27 cellular contexts compared by ENCODE assay signal in genomic region chr16:66380421-66380820, GRCh38. TPM values are rescaled to one million over a fixed set of nuclear protein-coding genes. Genes with fewer than 3 reads are reported as not detected.
A peak's percentile ranks its signal among the peaks of the same experiment; 100 is the strongest.
DNase-seq lines count a peak whose midpoint lies in the region; ATAC-seq, FAIRE-seq and TF ChIP-seq lines count a peak whose summit lies in the region.
"Had no signal": no experiment of that assay in that cellular context is flagged by ENCODE, and none has a peak within 500 bp of the region (broad histone marks: within the 10 kb centered on the region; RNA-seq: fewer than 3 reads in every experiment).

No MANE protein-coding gene starts in this region.

- H3K27me3 Mint-ChIP-seq in immature natural killer cell (ENCODE audit: low read depth in 3 of 3), result peaks cover 2 to 14% (median 9%) of the 10 kb centered on the region in 3 donors

- H3K4me3 ChIP-seq in HepG2 (replicated peaks in 1 of 3; ENCODE audit: insufficient read depth in 1 of 3, low read depth in 2 of 3, low read length in 3 of 3), result no peak overlapping the region
- H3K4me3 ChIP-seq in right lobe of liver, result no peak overlapping the region
- no peak overlapping the region for H3K4me3 ChIP-seq in K562
- no peak overlapping the region for H3K4me3 ChIP-seq in subcutaneous abdominal adipose tissue (ENCODE audit: low read depth in 1 of 5, low read length in 5 of 5)

- H3K36me3 ChIP-seq in HepG2 (replicated peaks in 1 of 2; ENCODE audit: control insufficient read depth in 1 of 2, insufficient read depth in 2 of 2, low read length in 2 of 2), result no peaks in the 10 kb centered on the region
- H3K36me3 ChIP-seq in right lobe of liver, result no peaks in the 10 kb centered on the region
- H3K36me3 ChIP-seq in K562 (ENCODE audit: control insufficient read depth, insufficient read depth, low read length), result no peaks in the 10 kb centered on the region
- H3K36me3 ChIP-seq in subcutaneous abdominal adipose tissue (ENCODE audit: control insufficient read depth in 5 of 5, insufficient read depth in 5 of 5, low read length in 5 of 5), result peaks cover 0 to 22% (median 0%) of the 10 kb centered on the region in 5 donors
- H3K36me3 ChIP-seq: BE2C had no signal

- TF ChIP-seq EP300 in HepG2 (IDR thresholded peaks at IDR 0.05; ENCODE audit: low read depth in 2 of 2, low read length in 2 of 2), result no peak
- no peak for TF ChIP-seq EP300 in HepG2 (CRISPR knock-in tag; IDR thresholded peaks at IDR 0.05; ENCODE audit: borderline replicate concordance)
- no peak for TF ChIP-seq EP300 in K562 (IDR thresholded peaks at IDR 0.05; ENCODE audit: low read length)

- peaks cover 2 to 3% of the 10 kb centered on the region in 2 experiments; a peak in 1 of 5 replicates for H3K27me3 ChIP-seq in HepG2 (ENCODE audit: control insufficient read depth in 1 of 2, insufficient read depth in 2 of 2, low read length in 2 of 2)
- no peaks in the 10 kb centered on the region for H3K27me3 ChIP-seq in right lobe of liver
- H3K27me3 ChIP-seq in K562 (ENCODE audit: control insufficient read depth in 2 of 2, insufficient read depth in 2 of 2, low read length in 2 of 2), result no peaks in the 10 kb centered on the region; a peak in 1 of 5 replicates
- H3K27me3 ChIP-seq in subcutaneous abdominal adipose tissue (ENCODE audit: control insufficient read depth in 5 of 5, insufficient read depth in 4 of 5, low read length in 5 of 5), result no peaks in the 10 kb centered on the region
- H3K27me3 ChIP-seq: BE2C had no signal

- no peaks in the 10 kb centered on the region for H3K9me3 ChIP-seq in HepG2 (ENCODE audit: low read length)
- H3K9me3 ChIP-seq in right lobe of liver, result no peaks in the 10 kb centered on the region
- no peaks in the 10 kb centered on the region for H3K9me3 ChIP-seq in K562 (replicated peaks; ENCODE audit: control insufficient read depth, insufficient read depth, low read depth, low read length)
- H3K9me3 ChIP-seq in subcutaneous abdominal adipose tissue (ENCODE audit: control insufficient read depth in 5 of 5, low read length in 5 of 5), result no peaks in the 10 kb centered on the region
- H3K9me3 ChIP-seq: BE2C had no signal

- ATAC-seq in HepG2, result no peak
- no peak for ATAC-seq in right lobe of liver
- no peak for ATAC-seq in K562
- ATAC-seq in HG02623 (IDR thresholded peaks at IDR 0.05; ENCODE audit: unreplicated experiment), result no peak
- no peak for ATAC-seq in sciatic nerve
- ATAC-seq: HCT116 had no signal

- POLR2A ChIA-PET in HepG2 (lab: Yijun Ruan, JAX) (no interaction called here), K562 (lab: Yijun Ruan, JAX) (no interaction called here)

- peak overlapping the region in 1 of 5 donors; percentile 2 for H3K4me3 Mint-ChIP-seq in immature natural killer cell
- H3K4me3 Mint-ChIP-seq: CD14-positive monocyte; CD8-positive, alpha-beta memory T cell had no signal

- H3K9ac ChIP-seq in HepG2 (ENCODE audit: insufficient read depth, low read depth, low read length), result no peak overlapping the region
- H3K9ac ChIP-seq in K562 (ENCODE audit: insufficient read depth in 1 of 2, low read depth in 2 of 2, low read length in 2 of 2), result no peak overlapping the region
- no peak overlapping the region for H3K9ac ChIP-seq in subcutaneous abdominal adipose tissue (ENCODE audit: low read length in 5 of 5)

- H3K27ac Mint-ChIP-seq in immature natural killer cell, result peak overlapping the region; percentile 69 to 88 (median 81)
- H3K27ac Mint-ChIP-seq: CD14-positive monocyte had no signal

- BruUV-seq in HepG2 (replicated peaks; lab: Mats Ljungman, UMichigan) (no TSS peak), K562 (replicated peaks; lab: Mats Ljungman, UMichigan) (no TSS peak)

- H2AFZ ChIP-seq in HepG2 (ENCODE audit: low read length), result no peak overlapping the region
- no peak overlapping the region for H2AFZ ChIP-seq in K562 (ENCODE audit: low read depth, low read length)

- TF ChIP-seq POLR2A in HepG2 (IDR thresholded peaks at IDR 0.05; ENCODE audit: insufficient read depth in 1 of 2, low read depth in 2 of 2, low read length in 2 of 2), result no peak
- TF ChIP-seq POLR2A in right lobe of liver (IDR thresholded peaks at IDR 0.05), result no peak
- no peak for TF ChIP-seq POLR2A in K562 (conservative IDR thresholded peaks at IDR 0.05)

- H3K9me1 ChIP-seq in K562 (ENCODE audit: control insufficient read depth, insufficient read depth, low read length), result no peaks in the 10 kb centered on the region

- WGBS in HepG2 (ENCODE audit: low lambda C conversion rate), result 10% methylated on average over 3 of the region's 3 CpGs
- WGBS in right lobe of liver (ENCODE audit: insufficient coverage, low coverage, low lambda C conversion rate, missing lambda C conversion rate), result 85% methylated on average over 3 of the region's 3 CpGs
- WGBS in K562 (ENCODE audit: insufficient coverage, low coverage, missing lambda C conversion rate), result 2% methylated on average over 3 of the region's 3 CpGs

- H3K4me1 ChIP-seq in HepG2 (ENCODE audit: insufficient read depth, low read length), result peaks cover 43% of the 10 kb centered on the region
- H3K4me1 ChIP-seq in right lobe of liver, result no peaks in the 10 kb centered on the region
- no peaks in the 10 kb centered on the region; a peak in 1 of 5 replicates for H3K4me1 ChIP-seq in K562 (replicated peaks in 1 of 2; ENCODE audit: control insufficient read depth in 2 of 2, insufficient read depth in 2 of 2, low read length in 2 of 2)
- H3K4me1 ChIP-seq in subcutaneous abdominal adipose tissue (ENCODE audit: control insufficient read depth in 5 of 5, insufficient read depth in 5 of 5, low read length in 5 of 5), result peaks cover 7 to 77% (median 18%) of the 10 kb centered on the region in 5 donors
- H3K4me1 ChIP-seq: BE2C had no signal

- H3K9me3 Mint-ChIP-seq in immature natural killer cell, result peaks cover 0 to 12% (median 2%) of the 10 kb centered on the region in 6 donors

- H3K79me2 ChIP-seq in HepG2 (ENCODE audit: insufficient read depth, low read length) (no peaks in the 10 kb centered on the region), K562 (ENCODE audit: control insufficient read depth, insufficient read depth, low read length) (no peaks in the 10 kb centered on the region)

- H3K27ac ChIP-seq in HepG2 (ENCODE audit: extremely low read length, insufficient read depth, low read length) (no peak overlapping the region), right lobe of liver (no peak overlapping the region), K562 (ENCODE audit: extremely low read depth, low read depth, low read length) (no peak overlapping the region), subcutaneous abdominal adipose tissue (ENCODE audit: low read depth, low read length) (peak overlapping the region; percentile 87)
- H3K27ac ChIP-seq: 22Rv1 had no signal

- H3K4me2 ChIP-seq in HepG2 (ENCODE audit: low read depth, low read length) (no peak overlapping the region), K562 (ENCODE audit: insufficient read depth, low read length) (no peak overlapping the region)

- peaks cover 5 to 18% of the 10 kb centered on the region in 2 donors for H3K4me1 Mint-ChIP-seq in immature natural killer cell

- FAIRE-seq in HepG2 (lab: Jason Lieb, UNC) (no peak), K562 (lab: Jason Lieb, UNC) (no peak)
- FAIRE-seq: GM12892 had no signal

- in situ Hi-C loops in HepG2 (cut with HindIII; ENCODE audit: extremely low pct_ligation_motif_present, low pct_unique_long_range_greater_than_20kb) (no loop called here), K562 (cut with MboI) (no loop called here)

- TF ChIP-seq RAD21 in HepG2 (CRISPR knock-in tag; IDR thresholded peaks at IDR 0.05) (no peak), K562 (CRISPR knock-in tag; conservative IDR thresholded peaks at IDR 0.05 in 1 of 2, IDR thresholded peaks at IDR 0.05 in 1 of 2) (no peak)

- CTCF ChIA-PET in HepG2 (lab: Yijun Ruan, JAX; ENCODE audit: low intra/inter-chr PET ratio, low total read pairs), result no interaction called here
- CTCF ChIA-PET in K562 (lab: Yijun Ruan, JAX; ENCODE audit: low intra/inter-chr PET ratio), result no interaction called here

- TF ChIP-seq CTCF in HepG2 (CRISPR knock-in tag; IDR thresholded peaks at IDR 0.05) (no peak), right lobe of liver (IDR thresholded peaks at IDR 0.05) (no peak), K562 (IDR thresholded peaks at IDR 0.05 in 2 of 3, conservative IDR thresholded peaks at IDR 0.05 in 1 of 3; ENCODE audit: insufficient read depth in 2 of 3, low read depth in 1 of 3, low read length in 3 of 3) (no peak)

- intact Hi-C loops in HepG2 (cut with micrococcal nuclease; ENCODE audit: unreplicated experiment), result no loop called here
- intact Hi-C loops in right lobe of liver (cut with DNase I), result no loop called here
- intact Hi-C loops in K562 (cut with micrococcal nuclease), result no loop called here
- intact Hi-C loops in sciatic nerve (cut with DNase I), result no loop called here

- no peak for DNase-seq in HepG2 (ENCODE audit: low spot score)
- DNase-seq in right lobe of liver, result no peak
- no peak for DNase-seq in K562 (ENCODE audit: extremely low read depth in 1 of 4, low spot score in 3 of 4)
- no peak for DNase-seq in immature natural killer cell
- DNase-seq in dermis blood vessel endothelial cell, result no peak
- DNase-seq in sciatic nerve (ENCODE audit: low spot score), result no peak
- DNase-seq: BE2C; CD8-positive, alpha-beta memory T cell; DND-41; NCI-H1048; NCI-H1417; NCI-H1694; NCI-H2029 treated with DMSO at 0.1 percent for 48 hours; NCI-H2227 treated with DMSO at 0.1 percent for 48 hours; NCI-H526 treated with DMSO at 0.1 percent for 48 hours; RPMI8226; SHP77 had no signal

- H4K20me1 ChIP-seq in HepG2 (ENCODE audit: insufficient read depth, low read length) (no peaks in the 10 kb centered on the region), K562 (replicated peaks; ENCODE audit: control insufficient read depth, insufficient read depth, low read length) (peaks cover 4% of the 10 kb centered on the region; the same call in 1 of the 2 replicates)

- H3K36me3 Mint-ChIP-seq in immature natural killer cell, result peaks cover 0 to 3% (median 0%) of the 10 kb centered on the region in 3 donors
- H3K36me3 Mint-ChIP-seq: CD14-positive monocyte; CD8-positive, alpha-beta memory T cell had no signal

RNA-seq across cellular contexts. Expression of gene CDH5, which starts 13.9 kb away (rescaled TPM):
- total RNA-seq in HepG2 (2016; rRNA removed; fragmentation: Illumina TruSeq; extraction: Trizol) (0.34 and 0.71 TPM in 2 replicates), right lobe of liver (10 to 100 TPM in 5 of 6 experiments, 1 to 10 TPM in 1; 9.0 to 25.7 (median 15.4) TPM), K562 (2014; rRNA removed) (not detected in 2 replicates), K562 (2014; rRNA removed; fragmentation: Illumina TruSeq; extraction: Trizol) (not detected in 2 replicates), K562 (2015; rRNA removed; fragmentation: Illumina TruSeq; extraction: Trizol) (not detected in 2 replicates), K562 (2021) (0.04 TPM in 1 of 2 replicates, not detected in the other), dermis blood vessel endothelial cell (713 and 795 TPM in 2 replicates), sciatic nerve (108 TPM)
- not detected in 2 replicates for total RNA-seq in HepG2 (2016; cell fraction: cytosol; rRNA removed; fragmentation: Illumina TruSeq; extraction: Trizol; ENCODE audit: low read depth)
- total RNA-seq in HepG2 (2016; cell fraction: insoluble cytoplasmic fraction; rRNA removed; fragmentation: Illumina TruSeq; extraction: Trizol), result 0.37 and 0.46 TPM in 2 replicates
- 0.15 and 0.24 TPM in 2 replicates for total RNA-seq in HepG2 (2016; cell fraction: membrane; rRNA removed; fragmentation: Illumina TruSeq; extraction: Trizol)
- 0.53 and 0.99 TPM in 2 replicates for total RNA-seq in HepG2 (2016; cell fraction: nucleus; rRNA removed; fragmentation: Illumina TruSeq; extraction: Trizol)
- polyA plus RNA-seq in HepG2 (2011; rRNA removed) (1.0 and 1.1 TPM in 2 replicates), K562 (2011; rRNA removed) (not detected in 2 replicates), K562 (2014; fragmentation: Illumina TruSeq; extraction: Trizol) (not detected in 2 replicates), K562 (2014; fragmentation: Nextera tagmentation; extraction: Ambion mirVana) (not detected), K562 (2014; rRNA removed) (not detected in 2 replicates), immature natural killer cell (not detected)
- polyA plus RNA-seq in HepG2 (2011; cell fraction: cytosol; rRNA removed), result 0.85 and 1.1 TPM in 2 replicates
- polyA plus RNA-seq in HepG2 (2011; cell fraction: nucleus; rRNA removed), result 0.78 and 1.3 TPM in 2 replicates
- 0.63 and 2.2 TPM in 2 replicates for polyA plus RNA-seq in HepG2 (2012)
- 0.03 and 0.07 TPM in 2 replicates for polyA plus RNA-seq in HepG2 (2016; cell fraction: cytosol; fragmentation: Illumina TruSeq; extraction: Trizol; ENCODE audit: low read depth)
- 0.11 and 0.25 TPM in 2 replicates for polyA plus RNA-seq in HepG2 (2016; cell fraction: insoluble cytoplasmic fraction; fragmentation: Illumina TruSeq; extraction: Trizol; ENCODE audit: low read depth)
- 0.09 and 0.19 TPM in 2 replicates for polyA plus RNA-seq in HepG2 (2016; cell fraction: membrane; fragmentation: Illumina TruSeq; extraction: Trizol; ENCODE audit: low read depth)
- polyA plus RNA-seq in HepG2 (2016; cell fraction: nucleus; fragmentation: Illumina TruSeq; extraction: Trizol; ENCODE audit: insufficient read depth, low read depth), result 0.67 and 0.83 TPM in 2 replicates
- polyA minus RNA-seq in HepG2 (2011; rRNA and poly(A)+ RNA removed; ENCODE audit: low replicate concordance), result 1.8 and 2.9 TPM in 2 replicates
- 0.35 and 1.8 TPM in 2 replicates for polyA minus RNA-seq in HepG2 (2011; cell fraction: cytosol; rRNA and poly(A)+ RNA removed)
- 0.99 and 3.0 TPM in 2 replicates for polyA minus RNA-seq in HepG2 (2011; cell fraction: nucleus; rRNA and poly(A)+ RNA removed)
- not detected in 2 replicates for total RNA-seq in K562 (2011; cell fraction: chromatin; rRNA removed; ENCODE audit: low replicate concordance)
- total RNA-seq in K562 (2011; cell fraction: nucleolus; rRNA removed), result not detected in 2 replicates
- not detected in 2 replicates for total RNA-seq in K562 (2011; cell fraction: nucleoplasm; rRNA removed)
- 0.04 and 0.06 TPM in 2 replicates for polyA plus RNA-seq in K562 (2011; cell fraction: cytosol; rRNA removed)
- polyA plus RNA-seq in K562 (2011; cell fraction: nucleus; rRNA removed), result not detected in 2 replicates
- polyA plus RNA-seq in K562 (2012), result not detected in 2 replicates
- not detected in 2 replicates for polyA minus RNA-seq in K562 (2011; rRNA and poly(A)+ RNA removed)
- not detected in 2 replicates for polyA minus RNA-seq in K562 (2011; cell fraction: cytosol; rRNA and poly(A)+ RNA removed)
- polyA minus RNA-seq in K562 (2011; cell fraction: nucleus; rRNA and poly(A)+ RNA removed), result not detected in 2 replicates
- total RNA-seq: CD8-positive, alpha-beta memory T cell; H4; NCI-H460; SK-MEL-5 had no signal
- polyA plus RNA-seq: CD8-positive, alpha-beta memory T cell had no signal

RNA-seq across cellular contexts. Expression of gene BEAN1, which starts 46.7 kb away (rescaled TPM):
- total RNA-seq in HepG2 (2016; rRNA removed; fragmentation: Illumina TruSeq; extraction: Trizol) (0.29 and 0.53 TPM in 2 replicates), right lobe of liver (under 1 TPM in 3 of 6 experiments, not detected in 3; 0.09 to 0.26 (median 0.10) TPM), K562 (2014; rRNA removed) (not detected in 2 replicates), K562 (2014; rRNA removed; fragmentation: Illumina TruSeq; extraction: Trizol) (not detected in 2 replicates), K562 (2015; rRNA removed; fragmentation: Illumina TruSeq; extraction: Trizol) (not detected in 2 replicates), K562 (2021) (not detected in 2 replicates), dermis blood vessel endothelial cell (0.09 and 0.34 TPM in 2 replicates), sciatic nerve (1.8 TPM)
- 1.9 TPM in 2 replicates for total RNA-seq in HepG2 (2016; cell fraction: cytosol; rRNA removed; fragmentation: Illumina TruSeq; extraction: Trizol; ENCODE audit: low read depth)
- total RNA-seq in HepG2 (2016; cell fraction: insoluble cytoplasmic fraction; rRNA removed; fragmentation: Illumina TruSeq; extraction: Trizol), result 0.25 and 0.54 TPM in 2 replicates
- 0.56 and 1.5 TPM in 2 replicates for total RNA-seq in HepG2 (2016; cell fraction: membrane; rRNA removed; fragmentation: Illumina TruSeq; extraction: Trizol)
- total RNA-seq in HepG2 (2016; cell fraction: nucleus; rRNA removed; fragmentation: Illumina TruSeq; extraction: Trizol), result 0.65 TPM in 1 of 2 replicates, not detected in the other
- polyA plus RNA-seq in HepG2 (2011; rRNA removed) (1.4 and 3.9 TPM in 2 replicates), K562 (2011; rRNA removed) (not detected in 2 replicates), K562 (2014; fragmentation: Illumina TruSeq; extraction: Trizol) (not detected in 2 replicates), K562 (2014; fragmentation: Nextera tagmentation; extraction: Ambion mirVana) (not detected), K562 (2014; rRNA removed) (not detected in 2 replicates), immature natural killer cell (under 1 TPM in 1 of 3 donors, not detected in 2; 0.32 TPM)
- 2.0 and 2.5 TPM in 2 replicates for polyA plus RNA-seq in HepG2 (2011; cell fraction: cytosol; rRNA removed)
- polyA plus RNA-seq in HepG2 (2011; cell fraction: nucleus; rRNA removed), result 3.4 and 5.2 TPM in 2 replicates
- 1.6 and 4.4 TPM in 2 replicates for polyA plus RNA-seq in HepG2 (2012)
- 2.9 and 4.2 TPM in 2 replicates for polyA plus RNA-seq in HepG2 (2016; cell fraction: cytosol; fragmentation: Illumina TruSeq; extraction: Trizol; ENCODE audit: low read depth)
- polyA plus RNA-seq in HepG2 (2016; cell fraction: insoluble cytoplasmic fraction; fragmentation: Illumina TruSeq; extraction: Trizol; ENCODE audit: low read depth), result 0.10 TPM in 1 of 2 replicates, not detected in the other
- polyA plus RNA-seq in HepG2 (2016; cell fraction: membrane; fragmentation: Illumina TruSeq; extraction: Trizol; ENCODE audit: low read depth), result 2.4 and 2.8 TPM in 2 replicates
- 0.81 and 1.1 TPM in 2 replicates for polyA plus RNA-seq in HepG2 (2016; cell fraction: nucleus; fragmentation: Illumina TruSeq; extraction: Trizol; ENCODE audit: insufficient read depth, low read depth)
- 0.21 and 3.5 TPM in 2 replicates for polyA minus RNA-seq in HepG2 (2011; rRNA and poly(A)+ RNA removed; ENCODE audit: low replicate concordance)
- polyA minus RNA-seq in HepG2 (2011; cell fraction: cytosol; rRNA and poly(A)+ RNA removed), result 1.7 TPM in 1 of 2 replicates, not detected in the other
- 1.5 and 1.9 TPM in 2 replicates for polyA minus RNA-seq in HepG2 (2011; cell fraction: nucleus; rRNA and poly(A)+ RNA removed)
- total RNA-seq in K562 (2011; cell fraction: chromatin; rRNA removed; ENCODE audit: low replicate concordance), result not detected in 2 replicates
- total RNA-seq in K562 (2011; cell fraction: nucleolus; rRNA removed), result not detected in 2 replicates
- total RNA-seq in K562 (2011; cell fraction: nucleoplasm; rRNA removed), result not detected in 2 replicates
- not detected in 2 replicates for polyA plus RNA-seq in K562 (2011; cell fraction: cytosol; rRNA removed)
- not detected in 2 replicates for polyA plus RNA-seq in K562 (2011; cell fraction: nucleus; rRNA removed)
- polyA plus RNA-seq in K562 (2012), result 0.11 TPM in 1 of 2 replicates, not detected in the other
- not detected in 2 replicates for polyA minus RNA-seq in K562 (2011; rRNA and poly(A)+ RNA removed)
- not detected in 2 replicates for polyA minus RNA-seq in K562 (2011; cell fraction: cytosol; rRNA and poly(A)+ RNA removed)
- not detected in 2 replicates for polyA minus RNA-seq in K562 (2011; cell fraction: nucleus; rRNA and poly(A)+ RNA removed)
- total RNA-seq: CD8-positive, alpha-beta memory T cell; HT1080; SK-MEL-5 had no signal

Comparison
In these comparisons a context has a peak if more than half of its experiments do, and no peak if none do; other contexts are left out.
1. Of the 241 proteins assayed by ChIP-seq in both HepG2 and K562: peak only in HepG2: NBN and PHB2; only in K562: EHMT2 and ELF4; in both: none; in neither: 234; mixed calls (peak in some experiments, not most) for 3.